In genomic region chr12:87866602-87867292, GRCh38 we compare ENCODE assay signal across 8 cellular contexts.
DNase-seq lines count a peak whose midpoint lies in the region; ATAC-seq and TF ChIP-seq lines count a peak whose summit lies in the region.

No MANE protein-coding gene starts in this region.

- no peak overlapping the region for H3K4me2 ChIP-seq in Loucy (ENCODE audit: low read depth, low read length, poor library complexity, severe bottlenecking)

- no peaks in the 10 kb centered on the region for H3K9me3 ChIP-seq in Loucy (ENCODE audit: insufficient read depth, low read depth, low read length)
- no peaks in the 10 kb centered on the region for H3K9me3 ChIP-seq in suprapubic skin

- no peak overlapping the region for H2AFZ ChIP-seq in Loucy (ENCODE audit: low read length)

- intact Hi-C loops in head of caudate nucleus (cut with DNase I) = no loop called here

- H3K9ac ChIP-seq in Loucy (ENCODE audit: low read depth, low read length, poor library complexity, severe bottlenecking) = no peak overlapping the region

- TF ChIP-seq POLR2A in suprapubic skin (IDR thresholded peaks at IDR 0.05) = no peak

- no peaks in the 10 kb centered on the region for H3K36me3 ChIP-seq in Loucy (ENCODE audit: insufficient read depth, low read length)
- no peaks in the 10 kb centered on the region for H3K36me3 ChIP-seq in suprapubic skin

- H3K4me1 ChIP-seq in Loucy (ENCODE audit: insufficient read depth, low read length, poor library complexity, severe bottlenecking) = peaks cover 17% of the 10 kb centered on the region
- no peaks in the 10 kb centered on the region for H3K4me1 ChIP-seq in suprapubic skin

- TF ChIP-seq EP300 in suprapubic skin (IDR thresholded peaks at IDR 0.05) = no peak

- H4K20me1 ChIP-seq in Loucy (ENCODE audit: insufficient read depth, low read length, poor library complexity, severe bottlenecking) = no peaks in the 10 kb centered on the region

- no peaks in the 10 kb centered on the region for H3K9me2 ChIP-seq in Loucy (replicated peaks; ENCODE audit: low read depth, low read length)

- no peaks in the 10 kb centered on the region for H3F3A ChIP-seq in Loucy (ENCODE audit: low read depth)

- no peak overlapping the region for H3K4me3 ChIP-seq in AG10803 (ENCODE audit: low read length)
- H3K4me3 ChIP-seq in Loucy (ENCODE audit: low read length, poor library complexity, severe bottlenecking) = no peak overlapping the region
- H3K4me3 ChIP-seq in suprapubic skin = no peak overlapping the region

- peak; percentile 52 for TF ChIP-seq CTCF in AG10803 (conservative IDR thresholded peaks at IDR 0.05; ENCODE audit: low read length)
- peak; percentile 77 for TF ChIP-seq CTCF in Loucy (conservative IDR thresholded peaks at IDR 0.05; ENCODE audit: low read length)
- TF ChIP-seq CTCF in suprapubic skin (IDR thresholded peaks at IDR 0.05) = peak in 1 of 2 donors; percentile 21

- WGBS in suprapubic skin = 80% methylated on average over 3 of the region's 3 CpGs

- H3K27me3 ChIP-seq in Loucy (ENCODE audit: insufficient read depth, low read length, poor library complexity, severe bottlenecking) (no peaks in the 10 kb centered on the region), suprapubic skin (no peaks in the 10 kb centered on the region)

- H3K79me2 ChIP-seq in Loucy (ENCODE audit: insufficient read depth, low read length) = no peaks in the 10 kb centered on the region

- ATAC-seq in GM18909 (IDR thresholded peaks at IDR 0.05; ENCODE audit: poor library complexity, unreplicated experiment) = peak; percentile 61

- DNase-seq in AG10803 (ENCODE audit: low read depth) (peak; percentile 22), epithelial cell of prostate (ENCODE audit: low read depth, low spot score) (peak; percentile 6), head of caudate nucleus (no peak), NCI-H146 (lab: John Stamatoyannopoulos, UW) (no peak), COR-L47 (lab: John Stamatoyannopoulos, UW) (no peak), suprapubic skin (ENCODE audit: low spot score in 2 of 2) (no peak)

- no peak overlapping the region for H3K27ac ChIP-seq in epithelial cell of prostate
- no peak overlapping the region for H3K27ac ChIP-seq in suprapubic skin

Comparison
In these comparisons a context has a peak if more than half of its experiments do, and no peak if none do; other contexts are left out.
1. DNase-seq: peak in AG10803 (single experiment) and epithelial cell of prostate (single experiment); none in head of caudate nucleus (0 of 42), NCI-H146 (single experiment), COR-L47 (single experiment) and suprapubic skin (0 of 2).